ENCODE assay signal across 9 cellular contexts in genomic region chr10:123582084-123582989, GRCh38.
DNase-seq lines count a peak whose midpoint lies in the region; ATAC-seq and TF ChIP-seq lines count a peak whose summit lies in the region.
"Had no signal": no experiment of that assay in that cellular context is flagged by ENCODE, and none has a peak within 500 bp of the region (broad histone marks: within the 10 kb centered on the region; RNA-seq: fewer than 3 reads in every experiment).

No MANE protein-coding gene starts in this region.

- H4K5ac ChIP-seq in mesendoderm (ENCODE audit: low read length): no peak overlapping the region

- DNase-seq in DMS153 treated with DMSO at 0.1 percent for 48 hours (lab: John Stamatoyannopoulos, UW; ENCODE audit: unreplicated experiment) (peak; percentile 38), NCI-H510A (lab: John Stamatoyannopoulos, UW) (peak; percentile 29), endodermal cell (peak; percentile 97), mesendoderm (peak; percentile 82)
- peak; percentile 80 for DNase-seq in activated CD8-positive, alpha-beta T cell treated with anti-CD3 and anti-CD28 coated beads for 36 hours
- peak; percentile 7 to 23 for DNase-seq in stimulated activated CD8-positive, alpha-beta memory T cell treated with anti-CD3 and anti-CD28 coated beads, Interleukin-15, amount 100 ng/mL, for 4 hours (ENCODE audit: low read depth in 2 of 2)

- intact Hi-C loops in activated CD8-positive, alpha-beta T cell treated with anti-CD3 and anti-CD28 coated beads for 36 hours (cut with micrococcal nuclease): loop anchor here (2.0 kb wide), 1 partner anchor 384 kb away; no protein-coding TSS in a partner anchor

- H3K9ac ChIP-seq in endodermal cell (ENCODE audit: extremely low read depth, low read length, poor library complexity, severe bottlenecking) (no peak overlapping the region), mesendoderm (ENCODE audit: low read length) (no peak overlapping the region)

- H3K4me1 ChIP-seq in HEK293 (ENCODE audit: control insufficient read depth, insufficient read depth, low read length) (0 out of 2 replicates have a peak, but pooled peaks cover 2% of the 10 kb centered on the region), endodermal cell (ENCODE audit: control insufficient read depth, insufficient read depth, low read length) (no peaks in the 10 kb centered on the region), mesendoderm (ENCODE audit: control insufficient read depth, low read depth, low read length) (no peaks in the 10 kb centered on the region)

- no peak overlapping the region for H4K8ac ChIP-seq in mesendoderm (ENCODE audit: low read depth, low read length)

- H3K27ac ChIP-seq in HEK293 (ENCODE audit: extremely low read depth, low read depth, low read length) (no peak overlapping the region), endodermal cell (ENCODE audit: low read depth, low read length) (no peak overlapping the region), mesendoderm (ENCODE audit: low read depth, low read length) (no peak overlapping the region)

- no peak overlapping the region for H3K4me2 ChIP-seq in mesendoderm (ENCODE audit: low read length)

- H3K36me3 ChIP-seq in HEK293 (ENCODE audit: control insufficient read depth in 2 of 2, insufficient read depth in 1 of 2, low read length in 2 of 2): no peaks in the 10 kb centered on the region
- H3K36me3 ChIP-seq in endodermal cell (ENCODE audit: control insufficient read depth, insufficient read depth, low read length): no peaks in the 10 kb centered on the region
- H3K36me3 ChIP-seq in mesendoderm (ENCODE audit: control insufficient read depth, insufficient read depth, low read length): no peaks in the 10 kb centered on the region

- H3K4me3 Mint-ChIP-seq in activated CD8-positive, alpha-beta T cell treated with anti-CD3 and anti-CD28 coated beads for 36 hours: no peak overlapping the region
- no peak overlapping the region for H3K4me3 Mint-ChIP-seq in endodermal cell
- H3K4me3 Mint-ChIP-seq: activated naive CD8-positive, alpha-beta T cell had no signal

- no peak overlapping the region for H3K23ac ChIP-seq in mesendoderm (ENCODE audit: low read length)

- H2BK5ac ChIP-seq in mesendoderm (ENCODE audit: low read length): no peak overlapping the region

- H2BK120ac ChIP-seq in mesendoderm (ENCODE audit: low read depth, low read length): no peak overlapping the region

- H3K79me2 ChIP-seq in mesendoderm (ENCODE audit: control insufficient read depth, insufficient read depth, low read length): no peaks in the 10 kb centered on the region

- POLR2A ChIA-PET in HEK293 (lab: Yijun Ruan, JAX): interaction anchor here (2.2 kb wide), 1 partner anchor 385 kb away, joined by 4 read pairs; no protein-coding TSS in a partner anchor
- POLR2A ChIA-PET in activated CD8-positive, alpha-beta T cell treated with anti-CD3 and anti-CD28 coated beads for 36 hours (lab: Charles Lee): no interaction called here

- H2AK5ac ChIP-seq in mesendoderm (ENCODE audit: low read length): no peak overlapping the region

- H2BK15ac ChIP-seq in mesendoderm (replicated peaks; ENCODE audit: low read depth): no peak overlapping the region

- H3K36me3 Mint-ChIP-seq in activated CD8-positive, alpha-beta T cell treated with anti-CD3 and anti-CD28 coated beads for 36 hours (ENCODE audit: low read depth): no peaks in the 10 kb centered on the region
- no peaks in the 10 kb centered on the region for H3K36me3 Mint-ChIP-seq in endodermal cell (ENCODE audit: low read depth)
- H3K36me3 Mint-ChIP-seq: activated naive CD8-positive, alpha-beta T cell had no signal

- WGBS in endodermal cell (ENCODE audit: insufficient coverage in 1 of 2, insufficient read length in 1 of 2), 2 experiments: 33 to 34% methylated on average over 4 to 6 of the region's 6 CpGs
- no CpG with 5 or more reads among the region's 6 CpGs for WGBS in mesendoderm (ENCODE audit: extremely low coverage, insufficient coverage, low lambda C conversion rate)

- peaks cover 39% of the 10 kb centered on the region for H3K27me3 ChIP-seq in endodermal cell (ENCODE audit: control insufficient read depth, insufficient read depth, low read length, poor library complexity, severe bottlenecking)
- H3K27me3 ChIP-seq in mesendoderm (ENCODE audit: insufficient read depth, low read length, poor library complexity): no peaks in the 10 kb centered on the region

- H3K4me1 Mint-ChIP-seq in activated CD8-positive, alpha-beta T cell treated with anti-CD3 and anti-CD28 coated beads for 36 hours (ENCODE audit: low read depth): no peaks in the 10 kb centered on the region
- no peaks in the 10 kb centered on the region for H3K4me1 Mint-ChIP-seq in endodermal cell

- H3K56ac ChIP-seq in mesendoderm (ENCODE audit: low read length): no peak overlapping the region

- no peak overlapping the region for H3K4ac ChIP-seq in mesendoderm (ENCODE audit: low read depth, low read length)

- H3K9me3 Mint-ChIP-seq in activated CD8-positive, alpha-beta T cell treated with anti-CD3 and anti-CD28 coated beads for 36 hours: no peaks in the 10 kb centered on the region
- no peaks in the 10 kb centered on the region for H3K9me3 Mint-ChIP-seq in endodermal cell

- peaks cover 36% of the 10 kb centered on the region for H3K27me3 Mint-ChIP-seq in activated CD8-positive, alpha-beta T cell treated with anti-CD3 and anti-CD28 coated beads for 36 hours
- H3K27me3 Mint-ChIP-seq in endodermal cell (ENCODE audit: insufficient read depth): peaks cover 32% of the 10 kb centered on the region

- H3K18ac ChIP-seq in mesendoderm (ENCODE audit: low read length): no peak overlapping the region

- peak; percentile 56 for ATAC-seq in activated CD8-positive, alpha-beta T cell treated with anti-CD3 and anti-CD28 coated beads for 36 hours
- no peak for ATAC-seq in HG02759 (IDR thresholded peaks at IDR 0.05; ENCODE audit: unreplicated experiment)

- TF ChIP-seq CTCF in HEK293 (tag by site-specific recombination; IDR thresholded peaks at IDR 0.05) (peak; percentile 64), endodermal cell (conservative IDR thresholded peaks at IDR 0.05) (peak; percentile 90)
- peak; percentile 58 for TF ChIP-seq CTCF in activated CD8-positive, alpha-beta T cell treated with anti-CD3 and anti-CD28 coated beads for 36 hours (IDR thresholded peaks at IDR 0.05)

- H3K4me3 ChIP-seq in HEK293 (ENCODE audit: low read depth, low read length) (no peak overlapping the region), endodermal cell (ENCODE audit: low read length) (no peak overlapping the region), mesendoderm (ENCODE audit: low read length) (no peak overlapping the region)

- H3K79me1 ChIP-seq in mesendoderm (ENCODE audit: low read length): no peaks in the 10 kb centered on the region

- no peak overlapping the region for H3K27ac Mint-ChIP-seq in activated CD8-positive, alpha-beta T cell treated with anti-CD3 and anti-CD28 coated beads for 36 hours
- no peak overlapping the region for H3K27ac Mint-ChIP-seq in endodermal cell
- H3K27ac Mint-ChIP-seq: activated naive CD8-positive, alpha-beta T cell had no signal

- CTCF ChIA-PET in HEK293 (lab: Yijun Ruan, JAX): interaction anchor here (0.5 to 6.4 kb wide), 43 partner anchors 8 to 811 kb away, joined by 3 to 89 read pairs (median 3); no protein-coding TSS in a partner anchor
- CTCF ChIA-PET in activated CD8-positive, alpha-beta T cell treated with anti-CD3 and anti-CD28 coated beads for 36 hours (lab: Charles Lee): interaction anchor here (0.7 to 2.8 kb wide), 13 partner anchors 9 to 807 kb away, joined by 3 to 14 read pairs (median 4); no protein-coding TSS in a partner anchor

- H3K9me3 ChIP-seq in HEK293 (ENCODE audit: control insufficient read depth, insufficient read depth, low read depth, low read length): no peaks in the 10 kb centered on the region
- H3K9me3 ChIP-seq in endodermal cell (ENCODE audit: control insufficient read depth, low read length): no peaks in the 10 kb centered on the region

TF ChIP-seq in HEK293, 187 proteins besides CTCF, POLR2A, EP300 and RAD21:
- TF ChIP-seq ZBTB44 (tag by site-specific recombination; IDR thresholded peaks at IDR 0.05): no peak
- peak; percentile 68; the same call in 1 of the 2 replicates for TF ChIP-seq ZBTB48 (tag by site-specific recombination; IDR thresholded peaks at IDR 0.05)
- no peak for TF ChIP-seq HIC1 (tag by site-specific recombination; IDR thresholded peaks at IDR 0.05)
- peak; percentile 41; the same call in 1 of the 2 replicates for TF ChIP-seq ZNF768 (tag by site-specific recombination; IDR thresholded peaks at IDR 0.05)
- no peak for TF ChIP-seq MZF1 (tag by site-specific recombination; IDR thresholded peaks at IDR 0.05; ENCODE audit: borderline replicate concordance)
- TF ChIP-seq ZNF114 (tag by site-specific recombination; IDR thresholded peaks at IDR 0.05): no peak
- no peak for TF ChIP-seq ZNF324 (tag by site-specific recombination; IDR thresholded peaks at IDR 0.05)
- peak; percentile 81 for TF ChIP-seq ZNF654 (tag by site-specific recombination; IDR thresholded peaks at IDR 0.05; ENCODE audit: low read depth)

Comparison
In these comparisons a context has a peak if more than half of its experiments do, and no peak if none do; other contexts are left out.
1. DNase-seq: peak in every context shown above with its lines; median percentile 97 in endodermal cell; 82 in mesendoderm; 80 in activated CD8-positive, alpha-beta T cell treated with anti-CD3 and anti-CD28 coated beads for 36 hours; 38 in DMS153 treated with DMSO at 0.1 percent for 48 hours; 29 in NCI-H510A; 15 in stimulated activated CD8-positive, alpha-beta memory T cell treated with anti-CD3 and anti-CD28 coated beads, Interleukin-15, amount 100 ng/mL, for 4 hours.